Comparison of ENCODE assay signal across 8 cellular contexts in genomic region chr17:59366773-59367656, GRCh38. TPM values are rescaled to one million over a fixed set of nuclear protein-coding genes. Genes with fewer than 3 reads are reported as not detected.
DNase-seq lines count a peak whose midpoint lies in the region; ATAC-seq and TF ChIP-seq lines count a peak whose summit lies in the region.

No MANE protein-coding gene starts in this region.

- H3K9me3 Mint-ChIP-seq in brain = no peaks in the 10 kb centered on the region

- peak overlapping the region in 3 of 5 experiments; percentile 78 to 92 (median 87) for H3K27ac Mint-ChIP-seq in brain

- H3K27me3 ChIP-seq in BE2C (no peaks in the 10 kb centered on the region), left lung (no peaks in the 10 kb centered on the region), tibial artery (no peaks in the 10 kb centered on the region)

- H3K9me3 ChIP-seq in BE2C (no peaks in the 10 kb centered on the region), left lung (no peaks in the 10 kb centered on the region), tibial artery (no peaks in the 10 kb centered on the region)

- peak overlapping the region in 3 of 5 experiments; percentile 14 to 62 (median 34) for H3K4me3 Mint-ChIP-seq in brain

- H3K4me1 Mint-ChIP-seq in brain = peaks cover 75% of the 10 kb centered on the region

- peak overlapping the region; percentile 69 to 78 for H3K27ac ChIP-seq in left lung
- peak overlapping the region; percentile 89 for H3K27ac ChIP-seq in tibial artery

- intact Hi-C loops in left lung (cut with DNase I) (no loop called here), tibial artery (cut with DNase I; ENCODE audit: low total_unique reads) (no loop called here)

- no peaks in the 10 kb centered on the region for H3K36me3 Mint-ChIP-seq in brain

- ATAC-seq in left lung (peak; percentile 80), HG02981 (IDR thresholded peaks at IDR 0.05; ENCODE audit: unreplicated experiment) (no peak)

- H3K4me1 ChIP-seq in BE2C (peaks cover 41% of the 10 kb centered on the region), left lung (peaks cover 40 to 87% of the 10 kb centered on the region in 2 donors), tibial artery (peaks cover 0 to 100% (median 95%) of the 10 kb centered on the region in 4 donors)

- H3K36me3 ChIP-seq in BE2C (no peaks in the 10 kb centered on the region), left lung (no peaks in the 10 kb centered on the region), tibial artery (no peaks in the 10 kb centered on the region)

- H3K4me3 ChIP-seq in BE2C (ENCODE audit: low read depth, low read length) (no peak overlapping the region), left lung (no peak overlapping the region), tibial artery (peak overlapping the region in 1 of 2 donors; percentile 4)

- H3K27me3 Mint-ChIP-seq in brain = no peaks in the 10 kb centered on the region

- DNase-seq in BE2C (peak; percentile 44), NCI-H1092 (lab: John Stamatoyannopoulos, UW) (peak; percentile 24), left lung (peak; percentile 61 to 68), tibial artery (peak; percentile 39 to 77), GDM1 (lab: John Stamatoyannopoulos, UW) (no peak), activated gamma-delta T cell treated with Interleukin-2 at 50 U/mL for 16 hours (no peak)

- TF ChIP-seq CTCF in BE2C (IDR thresholded peaks at IDR 0.05; ENCODE audit: low read depth, low read length) (no peak), brain (conservative IDR thresholded peaks at IDR 0.05) (no peak), left lung (IDR thresholded peaks at IDR 0.05) (no peak), tibial artery (IDR thresholded peaks at IDR 0.05) (no peak)

RNA-seq across cellular contexts. Expression of gene YPEL2, which starts 35.6 kb away (rescaled TPM):
- polyA plus RNA-seq in BE2C (2012; ENCODE audit: insufficient read depth, insufficient read length, low read depth) = 1.3 TPM
- 10.2 TPM for polyA plus RNA-seq in brain (ENCODE audit: insufficient read depth, low read depth, low replicate concordance)
- total RNA-seq in left lung = 10 to 100 TPM; 13.8 to 23.6 TPM

Comparison
In these comparisons a context has a peak if more than half of its experiments do, and no peak if none do; other contexts are left out.
1. DNase-seq: peak in BE2C (single experiment), NCI-H1092 (single experiment), left lung (2 of 2) and tibial artery (2 of 2); none in GDM1 (single experiment) and activated gamma-delta T cell treated with Interleukin-2 at 50 U/mL for 16 hours (single experiment).